In the genomic region with DNA sequence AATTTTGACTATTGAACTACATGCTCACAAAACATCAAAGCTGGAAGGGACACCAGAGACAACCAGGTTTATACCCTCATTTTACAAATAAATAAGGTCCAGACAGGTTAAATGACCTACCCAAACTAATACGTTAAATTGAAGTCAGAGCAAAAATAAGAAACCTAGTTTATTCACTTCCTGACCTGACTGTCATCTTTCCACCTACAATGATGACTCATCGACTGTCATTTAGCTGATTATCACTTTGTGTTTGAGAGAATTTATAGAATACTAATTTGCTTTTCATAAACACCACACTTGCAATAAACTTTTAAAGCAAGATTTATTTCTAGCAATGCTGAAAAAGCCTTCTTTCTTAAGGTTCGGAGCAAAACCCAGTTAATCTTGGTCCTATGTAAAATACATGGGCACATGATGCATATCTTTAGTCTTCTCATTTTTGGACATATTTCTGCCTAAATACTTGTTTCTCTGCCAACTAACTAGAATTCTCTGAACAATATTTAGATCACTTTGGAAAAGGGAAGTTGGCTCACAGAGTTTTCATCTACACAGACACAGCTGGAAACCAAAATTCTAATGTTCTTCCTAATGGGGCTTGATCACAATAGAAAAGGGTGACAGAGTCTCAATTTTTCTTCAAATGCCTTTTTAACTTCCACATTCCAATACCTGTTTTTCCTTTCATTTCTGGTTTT, we compare ENCODE assay signal across 3 cellular contexts.
TF ChIP-seq lines count a peak whose summit lies in the region.

No MANE protein-coding gene starts in this region.

TF ChIP-seq in SK-N-SH, 30 proteins besides CTCF, POLR2A, EP300 and RAD21 (continued from another document):
- no peak for TF ChIP-seq REST (IDR thresholded peaks at IDR 0.05; ENCODE audit: low read depth, low read length)
- no peak for TF ChIP-seq GABPA (IDR thresholded peaks at IDR 0.05; ENCODE audit: low read depth)

TF ChIP-seq in SK-N-SH treated with all-trans-retinoic acid at 6 μM for 48 hours, 23 proteins besides CTCF, POLR2A, EP300 and RAD21:
- TF ChIP-seq, protein P1, sequence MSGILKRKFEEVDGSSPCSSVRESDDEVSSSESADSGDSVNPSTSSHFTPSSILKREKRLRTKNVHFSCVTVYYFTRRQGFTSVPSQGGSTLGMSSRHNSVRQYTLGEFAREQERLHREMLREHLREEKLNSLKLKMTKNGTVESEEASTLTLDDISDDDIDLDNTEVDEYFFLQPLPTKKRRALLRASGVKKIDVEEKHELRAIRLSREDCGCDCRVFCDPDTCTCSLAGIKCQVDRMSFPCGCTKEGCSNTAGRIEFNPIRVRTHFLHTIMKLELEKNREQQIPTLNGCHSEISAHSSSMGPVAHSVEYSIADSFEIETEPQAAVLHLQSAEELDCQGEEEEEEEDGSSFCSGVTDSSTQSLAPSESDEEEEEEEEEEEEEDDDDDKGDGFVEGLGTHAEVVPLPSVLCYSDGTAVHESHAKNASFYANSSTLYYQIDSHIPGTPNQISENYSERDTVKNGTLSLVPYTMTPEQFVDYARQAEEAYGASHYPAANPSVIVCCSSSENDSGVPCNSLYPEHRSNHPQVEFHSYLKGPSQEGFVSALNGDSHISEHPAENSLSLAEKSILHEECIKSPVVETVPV (CRISPR knock-in tag; IDR thresholded peaks at IDR 0.05) = no peak
- TF ChIP-seq ZFP30 (CRISPR knock-in tag; IDR thresholded peaks at IDR 0.05) (no peak), ARNTL (CRISPR knock-in tag; IDR thresholded peaks at IDR 0.05; ENCODE audit: borderline replicate concordance, low read depth) (no peak), OSR1 (CRISPR knock-in tag; IDR thresholded peaks at IDR 0.05) (no peak), TOX (CRISPR knock-in tag; IDR thresholded peaks at IDR 0.05; ENCODE audit: borderline replicate concordance) (no peak), CREB5 (CRISPR knock-in tag; IDR thresholded peaks at IDR 0.05; ENCODE audit: low read depth) (no peak), CSDC2 (CRISPR knock-in tag; IDR thresholded peaks at IDR 0.05) (no peak), GLIS3 (CRISPR knock-in tag; IDR thresholded peaks at IDR 0.05) (no peak), SNAI2 (CRISPR knock-in tag; IDR thresholded peaks at IDR 0.05) (no peak), ZFP3 (CRISPR knock-in tag; IDR thresholded peaks at IDR 0.05) (no peak), ZNF70 (CRISPR knock-in tag; IDR thresholded peaks at IDR 0.05) (no peak), POU6F1 (CRISPR knock-in tag; IDR thresholded peaks at IDR 0.05; ENCODE audit: borderline replicate concordance, low read depth) (no peak), ZNF565 (CRISPR knock-in tag; conservative IDR thresholded peaks at IDR 0.05; ENCODE audit: low read depth) (no peak)
- TF ChIP-seq, protein P2, sequence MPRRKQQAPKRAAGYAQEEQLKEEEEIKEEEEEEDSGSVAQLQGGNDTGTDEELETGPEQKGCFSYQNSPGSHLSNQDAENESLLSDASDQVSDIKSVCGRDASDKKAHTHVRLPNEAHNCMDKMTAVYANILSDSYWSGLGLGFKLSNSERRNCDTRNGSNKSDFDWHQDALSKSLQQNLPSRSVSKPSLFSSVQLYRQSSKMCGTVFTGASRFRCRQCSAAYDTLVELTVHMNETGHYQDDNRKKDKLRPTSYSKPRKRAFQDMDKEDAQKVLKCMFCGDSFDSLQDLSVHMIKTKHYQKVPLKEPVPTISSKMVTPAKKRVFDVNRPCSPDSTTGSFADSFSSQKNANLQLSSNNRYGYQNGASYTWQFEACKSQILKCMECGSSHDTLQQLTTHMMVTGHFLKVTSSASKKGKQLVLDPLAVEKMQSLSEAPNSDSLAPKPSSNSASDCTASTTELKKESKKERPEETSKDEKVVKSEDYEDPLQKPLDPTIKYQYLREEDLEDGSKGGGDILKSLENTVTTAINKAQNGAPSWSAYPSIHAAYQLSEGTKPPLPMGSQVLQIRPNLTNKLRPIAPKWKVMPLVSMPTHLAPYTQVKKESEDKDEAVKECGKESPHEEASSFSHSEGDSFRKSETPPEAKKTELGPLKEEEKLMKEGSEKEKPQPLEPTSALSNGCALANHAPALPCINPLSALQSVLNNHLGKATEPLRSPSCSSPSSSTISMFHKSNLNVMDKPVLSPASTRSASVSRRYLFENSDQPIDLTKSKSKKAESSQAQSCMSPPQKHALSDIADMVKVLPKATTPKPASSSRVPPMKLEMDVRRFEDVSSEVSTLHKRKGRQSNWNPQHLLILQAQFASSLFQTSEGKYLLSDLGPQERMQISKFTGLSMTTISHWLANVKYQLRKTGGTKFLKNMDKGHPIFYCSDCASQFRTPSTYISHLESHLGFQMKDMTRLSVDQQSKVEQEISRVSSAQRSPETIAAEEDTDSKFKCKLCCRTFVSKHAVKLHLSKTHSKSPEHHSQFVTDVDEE (CRISPR knock-in tag; IDR thresholded peaks at IDR 0.05) = no peak

TF ChIP-seq in GM23338, 12 proteins besides CTCF, POLR2A, EP300 and RAD21 (continued from another document):
- TF ChIP-seq, protein P3, sequence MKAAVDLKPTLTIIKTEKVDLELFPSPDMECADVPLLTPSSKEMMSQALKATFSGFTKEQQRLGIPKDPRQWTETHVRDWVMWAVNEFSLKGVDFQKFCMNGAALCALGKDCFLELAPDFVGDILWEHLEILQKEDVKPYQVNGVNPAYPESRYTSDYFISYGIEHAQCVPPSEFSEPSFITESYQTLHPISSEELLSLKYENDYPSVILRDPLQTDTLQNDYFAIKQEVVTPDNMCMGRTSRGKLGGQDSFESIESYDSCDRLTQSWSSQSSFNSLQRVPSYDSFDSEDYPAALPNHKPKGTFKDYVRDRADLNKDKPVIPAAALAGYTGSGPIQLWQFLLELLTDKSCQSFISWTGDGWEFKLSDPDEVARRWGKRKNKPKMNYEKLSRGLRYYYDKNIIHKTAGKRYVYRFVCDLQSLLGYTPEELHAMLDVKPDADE (IDR thresholded peaks at IDR 0.05) = no peak
- TF ChIP-seq EZH2phosphoT487 (IDR thresholded peaks at IDR 0.05; ENCODE audit: unreplicated experiment) (no peak), EZH2 (IDR thresholded peaks at IDR 0.05; ENCODE audit: low read depth, unreplicated experiment) (no peak), ZNF331 (CRISPR knock-in tag; IDR thresholded peaks at IDR 0.05; ENCODE audit: low read depth) (no peak), NANOG (IDR thresholded peaks at IDR 0.05; ENCODE audit: borderline replicate concordance) (no peak), CREB1 (CRISPR knock-in tag; IDR thresholded peaks at IDR 0.05; ENCODE audit: low read depth) (no peak), ZNF114 (CRISPR knock-in tag; IDR thresholded peaks at IDR 0.05) (no peak), REST (IDR thresholded peaks at IDR 0.05; ENCODE audit: unreplicated experiment) (no peak)
- TF ChIP-seq, protein P4, sequence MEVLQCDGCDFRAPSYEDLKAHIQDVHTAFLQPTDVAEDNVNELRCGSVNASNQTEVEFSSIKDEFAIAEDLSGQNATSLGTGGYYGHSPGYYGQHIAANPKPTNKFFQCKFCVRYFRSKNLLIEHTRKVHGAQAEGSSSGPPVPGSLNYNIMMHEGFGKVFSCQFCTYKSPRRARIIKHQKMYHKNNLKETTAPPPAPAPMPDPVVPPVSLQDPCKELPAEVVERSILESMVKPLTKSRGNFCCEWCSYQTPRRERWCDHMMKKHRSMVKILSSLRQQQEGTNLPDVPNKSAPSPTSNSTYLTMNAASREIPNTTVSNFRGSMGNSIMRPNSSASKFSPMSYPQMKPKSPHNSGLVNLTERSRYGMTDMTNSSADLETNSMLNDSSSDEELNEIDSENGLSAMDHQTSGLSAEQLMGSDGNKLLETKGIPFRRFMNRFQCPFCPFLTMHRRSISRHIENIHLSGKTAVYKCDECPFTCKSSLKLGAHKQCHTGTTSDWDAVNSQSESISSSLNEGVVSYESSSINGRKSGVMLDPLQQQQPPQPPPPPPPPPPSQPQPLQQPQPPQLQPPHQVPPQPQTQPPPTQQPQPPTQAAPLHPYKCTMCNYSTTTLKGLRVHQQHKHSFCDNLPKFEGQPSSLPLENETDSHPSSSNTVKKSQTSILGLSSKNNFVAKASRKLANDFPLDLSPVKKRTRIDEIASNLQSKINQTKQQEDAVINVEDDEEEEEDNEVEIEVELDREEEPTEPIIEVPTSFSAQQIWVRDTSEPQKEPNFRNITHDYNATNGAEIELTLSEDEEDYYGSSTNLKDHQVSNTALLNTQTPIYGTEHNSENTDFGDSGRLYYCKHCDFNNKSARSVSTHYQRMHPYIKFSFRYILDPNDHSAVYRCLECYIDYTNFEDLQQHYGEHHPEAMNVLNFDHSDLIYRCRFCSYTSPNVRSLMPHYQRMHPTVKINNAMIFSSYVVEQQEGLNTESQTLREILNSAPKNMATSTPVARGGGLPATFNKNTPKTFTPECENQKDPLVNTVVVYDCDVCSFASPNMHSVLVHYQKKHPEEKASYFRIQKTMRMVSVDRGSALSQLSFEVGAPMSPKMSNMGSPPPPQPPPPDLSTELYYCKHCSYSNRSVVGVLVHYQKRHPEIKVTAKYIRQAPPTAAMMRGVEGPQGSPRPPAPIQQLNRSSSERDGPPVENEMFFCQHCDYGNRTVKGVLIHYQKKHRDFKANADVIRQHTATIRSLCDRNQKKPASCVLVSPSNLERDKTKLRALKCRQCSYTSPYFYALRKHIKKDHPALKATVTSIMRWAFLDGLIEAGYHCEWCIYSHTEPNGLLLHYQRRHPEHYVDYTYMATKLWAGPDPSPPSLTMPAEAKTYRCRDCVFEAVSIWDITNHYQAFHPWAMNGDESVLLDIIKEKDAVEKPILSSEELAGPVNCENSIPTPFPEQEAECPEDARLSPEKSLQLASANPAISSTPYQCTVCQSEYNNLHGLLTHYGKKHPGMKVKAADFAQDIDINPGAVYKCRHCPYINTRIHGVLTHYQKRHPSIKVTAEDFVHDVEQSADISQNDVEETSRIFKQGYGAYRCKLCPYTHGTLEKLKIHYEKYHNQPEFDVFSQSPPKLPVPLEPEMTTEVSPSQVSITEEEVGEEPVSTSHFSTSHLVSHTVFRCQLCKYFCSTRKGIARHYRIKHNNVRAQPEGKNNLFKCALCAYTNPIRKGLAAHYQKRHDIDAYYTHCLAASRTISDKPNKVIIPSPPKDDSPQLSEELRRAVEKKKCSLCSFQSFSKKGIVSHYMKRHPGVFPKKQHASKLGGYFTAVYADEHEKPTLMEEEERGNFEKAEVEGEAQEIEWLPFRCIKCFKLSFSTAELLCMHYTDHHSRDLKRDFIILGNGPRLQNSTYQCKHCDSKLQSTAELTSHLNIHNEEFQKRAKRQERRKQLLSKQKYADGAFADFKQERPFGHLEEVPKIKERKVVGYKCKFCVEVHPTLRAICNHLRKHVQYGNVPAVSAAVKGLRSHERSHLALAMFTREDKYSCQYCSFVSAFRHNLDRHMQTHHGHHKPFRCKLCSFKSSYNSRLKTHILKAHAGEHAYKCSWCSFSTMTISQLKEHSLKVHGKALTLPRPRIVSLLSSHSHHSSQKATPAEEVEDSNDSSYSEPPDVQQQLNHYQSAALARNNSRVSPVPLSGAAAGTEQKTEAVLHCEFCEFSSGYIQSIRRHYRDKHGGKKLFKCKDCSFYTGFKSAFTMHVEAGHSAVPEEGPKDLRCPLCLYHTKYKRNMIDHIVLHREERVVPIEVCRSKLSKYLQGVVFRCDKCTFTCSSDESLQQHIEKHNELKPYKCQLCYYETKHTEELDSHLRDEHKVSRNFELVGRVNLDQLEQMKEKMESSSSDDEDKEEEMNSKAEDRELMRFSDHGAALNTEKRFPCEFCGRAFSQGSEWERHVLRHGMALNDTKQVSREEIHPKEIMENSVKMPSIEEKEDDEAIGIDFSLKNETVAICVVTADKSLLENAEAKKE (CRISPR knock-in tag; IDR thresholded peaks at IDR 0.05) = no peak
